ENCODE assay signal across 9 cellular contexts in genomic region chr13:108269601-108270328, GRCh38. TPM values are rescaled to one million over a fixed set of nuclear protein-coding genes. Genes with fewer than 3 reads are reported as not detected.
DNase-seq lines count a peak whose midpoint lies in the region; ATAC-seq and TF ChIP-seq lines count a peak whose summit lies in the region.
"Had no signal": no experiment of that assay in that cellular context is flagged by ENCODE, and none has a peak within 500 bp of the region (broad histone marks: within the 10 kb centered on the region; RNA-seq: fewer than 3 reads in every experiment).

Gene TNFSF13B, plus strand, starts transcription at chr13:108269718. Its CDS starts 178 bp downstream, at chr13:108269896.

- no peak within 1 kb of the TSS for H3K27ac ChIP-seq in cardiac muscle cell
- H3K27ac ChIP-seq in rectal smooth muscle tissue (ENCODE audit: low read depth, low read length): peak within 1 kb of the TSS; percentile 12

- ATAC-seq in HG03025 (IDR thresholded peaks at IDR 0.05; ENCODE audit: low FRiP score, unreplicated experiment): peak; percentile 82

- no peaks in the 10 kb centered on the region for H3K9me3 ChIP-seq in cardiac muscle cell (ENCODE audit: low read depth)

- H3K4me1 ChIP-seq in cardiac muscle cell (ENCODE audit: low read depth) (no peaks in the 10 kb centered on the region), rectal smooth muscle tissue (ENCODE audit: control insufficient read depth, insufficient read depth, low read length) (no peaks in the 10 kb centered on the region)

- H3K4me3 ChIP-seq in cardiac muscle cell: no peak within 1 kb of the TSS
- H3K4me3 ChIP-seq in rectal smooth muscle tissue (ENCODE audit: low read length): peak within 1 kb of the TSS; percentile 65

- no peaks in the 10 kb centered on the region for H3K27me3 ChIP-seq in cardiac muscle cell
- H3K27me3 ChIP-seq in rectal smooth muscle tissue (ENCODE audit: control insufficient read depth, insufficient read depth, low read length): no peaks in the 10 kb centered on the region

- no peak for TF ChIP-seq CTCF in cardiac muscle cell (IDR thresholded peaks at IDR 0.05; ENCODE audit: low read depth, low read length)

- H3K36me3 ChIP-seq in cardiac muscle cell: no peaks in the 10 kb centered on the region
- H3K36me3 ChIP-seq in rectal smooth muscle tissue (ENCODE audit: control insufficient read depth, insufficient read depth, low read length): no peaks in the 10 kb centered on the region

- no peak within 1 kb of the TSS for H3K9ac ChIP-seq in rectal smooth muscle tissue (ENCODE audit: low read length)

- DNase-seq in activated gamma-delta T cell treated with Interleukin-2 at 50 U/mL for 16 hours: peak; percentile 19
- no peak for DNase-seq in activated gamma-delta T cell (lab: John Stamatoyannopoulos, UW)
- peak; percentile 56 for DNase-seq in RPMI8226
- peak; percentile 58 for DNase-seq in activated naive CD4-positive, alpha-beta T cell treated with Interleukin-2 at 50 U/mL for 16 hours
- DNase-seq in cardiac muscle cell (ENCODE audit: low read depth in 1 of 2, low spot score in 1 of 2): peak; percentile 1 to 61
- no peak for DNase-seq in NCI-H748 treated with DMSO at 0.1 percent for 48 hours (lab: John Stamatoyannopoulos, UW)
- DNase-seq: DND-41 had no signal

RNA-seq across cellular contexts. Expression of gene TNFSF13B, which starts in this region (rescaled TPM):
- 0.46 and 0.69 TPM in 2 replicates for total RNA-seq in cardiac muscle cell
- polyA plus RNA-seq in cardiac muscle cell: 0.56 and 2.4 TPM in 2 replicates

Comparison
In these comparisons a context has a peak if more than half of its experiments do, and no peak if none do; other contexts are left out.
1. DNase-seq: peak in activated gamma-delta T cell treated with Interleukin-2 at 50 U/mL for 16 hours (single experiment), RPMI8226 (single experiment), activated naive CD4-positive, alpha-beta T cell treated with Interleukin-2 at 50 U/mL for 16 hours (single experiment) and cardiac muscle cell (2 of 2); none in activated gamma-delta T cell (single experiment) and NCI-H748 treated with DMSO at 0.1 percent for 48 hours (single experiment).